Comparison of ENCODE assay signal across 8 cellular contexts in genomic region chr17:36591434-36592315, GRCh38. TPM values are rescaled to one million over a fixed set of nuclear protein-coding genes. Genes with fewer than 3 reads are reported as not detected.
DNase-seq lines count a peak whose midpoint lies in the region; ATAC-seq, FAIRE-seq and TF ChIP-seq lines count a peak whose summit lies in the region.

TSS of gene DHRS11 (plus strand) at chr17:36591879. CDS start at chr17:36592010, 131 bp downstream.

- H3K27me3 Mint-ChIP-seq in activated T-helper 17 cell treated with anti-CD3 and anti-CD28 coated beads, Interleukin-2, amount 50 U/mL, for 72 hours, result no peaks in the 10 kb centered on the region
- H3K27me3 Mint-ChIP-seq in natural killer cell (ENCODE audit: low read depth in 2 of 2), result peaks cover 0 to 5% of the 10 kb centered on the region in 2 donors
- H3K27me3 Mint-ChIP-seq in stimulated activated memory B cell treated with anti-CD40 and anti-IgM and Interleukin-4, amounts not matched to agents 10 μg/mL and 1 μg/mL and 100 μg/mL, for 72 hours, result no peaks in the 10 kb centered on the region

- ATAC-seq in GM21381 (IDR thresholded peaks at IDR 0.05; ENCODE audit: unreplicated experiment) (peak; percentile 86), natural killer cell (peak; percentile 93 to 96 (median 94))
- peak; percentile 98 for ATAC-seq in activated T-helper 17 cell treated with anti-CD3 and anti-CD28 coated beads, Interleukin-2, amount 50 U/mL, for 72 hours (replicated peaks)
- ATAC-seq in stimulated activated memory B cell treated with anti-CD40 and anti-IgM and Interleukin-4, amounts not matched to agents 10 μg/mL and 1 μg/mL and 100 μg/mL, for 72 hours, result peak; percentile 96

- H3K36me3 Mint-ChIP-seq in activated T-helper 17 cell treated with anti-CD3 and anti-CD28 coated beads, Interleukin-2, amount 50 U/mL, for 72 hours (ENCODE audit: low read depth), result peaks cover 40% of the 10 kb centered on the region
- H3K36me3 Mint-ChIP-seq in natural killer cell, result no peaks in the 10 kb centered on the region
- peaks cover 11% of the 10 kb centered on the region for H3K36me3 Mint-ChIP-seq in stimulated activated memory B cell treated with anti-CD40 and anti-IgM and Interleukin-4, amounts not matched to agents 10 μg/mL and 1 μg/mL and 100 μg/mL, for 72 hours

- H3K9me3 Mint-ChIP-seq in activated T-helper 17 cell treated with anti-CD3 and anti-CD28 coated beads, Interleukin-2, amount 50 U/mL, for 72 hours, result no peaks in the 10 kb centered on the region
- no peaks in the 10 kb centered on the region for H3K9me3 Mint-ChIP-seq in natural killer cell
- H3K9me3 Mint-ChIP-seq in stimulated activated memory B cell treated with anti-CD40 and anti-IgM and Interleukin-4, amounts not matched to agents 10 μg/mL and 1 μg/mL and 100 μg/mL, for 72 hours, result no peaks in the 10 kb centered on the region

- TF ChIP-seq CTCF in fibroblast of mammary gland (conservative IDR thresholded peaks at IDR 0.05; ENCODE audit: control insufficient read depth, insufficient read depth, low read depth, low read length) (no peak), natural killer cell (IDR thresholded peaks at IDR 0.05) (no peak)

- peak; percentile 15; the same call in 1 of the 2 replicates for TF ChIP-seq RAD21 in Ishikawa (IDR thresholded peaks at IDR 0.05; ENCODE audit: low read depth)

- H3K4me3 Mint-ChIP-seq in activated T-helper 17 cell treated with anti-CD3 and anti-CD28 coated beads, Interleukin-2, amount 50 U/mL, for 72 hours, result peak within 1 kb of the TSS; percentile 72
- peak within 1 kb of the TSS; percentile 75 for H3K4me3 Mint-ChIP-seq in natural killer cell
- H3K4me3 Mint-ChIP-seq in stimulated activated memory B cell treated with anti-CD40 and anti-IgM and Interleukin-4, amounts not matched to agents 10 μg/mL and 1 μg/mL and 100 μg/mL, for 72 hours, result peak within 1 kb of the TSS; percentile 82

- H3K4me1 Mint-ChIP-seq in activated T-helper 17 cell treated with anti-CD3 and anti-CD28 coated beads, Interleukin-2, amount 50 U/mL, for 72 hours, result peaks cover 15% of the 10 kb centered on the region
- H3K4me1 Mint-ChIP-seq in natural killer cell, result peaks cover 9 to 31% of the 10 kb centered on the region in 2 donors
- peaks cover 29% of the 10 kb centered on the region for H3K4me1 Mint-ChIP-seq in stimulated activated memory B cell treated with anti-CD40 and anti-IgM and Interleukin-4, amounts not matched to agents 10 μg/mL and 1 μg/mL and 100 μg/mL, for 72 hours

- DNase-seq in Caki2 (ENCODE audit: low read depth) (peak; percentile 62), RCC 7860 (ENCODE audit: low spot score) (peak; percentile 51), fibroblast of mammary gland (ENCODE audit: low read depth) (peak; percentile 59), natural killer cell (peak; percentile 66)

- intact Hi-C loops in natural killer cell (cut with micrococcal nuclease), result no loop called here

- no peak for TF ChIP-seq EP300 in Ishikawa (IDR thresholded peaks at IDR 0.05; ENCODE audit: borderline replicate concordance)

- no peak for FAIRE-seq in RCC 7860 (lab: Jason Lieb, UNC)

- H3K27ac Mint-ChIP-seq in activated T-helper 17 cell treated with anti-CD3 and anti-CD28 coated beads, Interleukin-2, amount 50 U/mL, for 72 hours, result peak within 1 kb of the TSS; percentile 75
- peak within 1 kb of the TSS; percentile 67 to 86 for H3K27ac Mint-ChIP-seq in natural killer cell
- H3K27ac Mint-ChIP-seq in stimulated activated memory B cell treated with anti-CD40 and anti-IgM and Interleukin-4, amounts not matched to agents 10 μg/mL and 1 μg/mL and 100 μg/mL, for 72 hours, result peak within 1 kb of the TSS; percentile 26

- peak within 1 kb of the TSS; percentile 57 for H3K4me3 ChIP-seq in fibroblast of mammary gland (ENCODE audit: control insufficient read depth, low read depth, low read length)

- in situ Hi-C loops in Caki2 (cut with HindIII; ENCODE audit: low pct_unique_long_range_greater_than_20kb, low sequenced_read_pairs), result no loop called here

TF ChIP-seq in Ishikawa, 13 proteins besides CTCF, POLR2A, EP300 and RAD21:
- TF ChIP-seq FOXM1 (IDR thresholded peaks at IDR 0.05; ENCODE audit: borderline replicate concordance, low read depth) (no peak), YY1 (IDR thresholded peaks at IDR 0.05; ENCODE audit: low read depth) (peak; percentile 20; the same call in 1 of the 2 replicates), EGR1 (IDR thresholded peaks at IDR 0.05) (0 out of 2 replicates have a peak, but pooled peaks have one; percentile 4), CREB1 (IDR thresholded peaks at IDR 0.05; ENCODE audit: low read depth) (no peak), TAF1 (IDR thresholded peaks at IDR 0.05; ENCODE audit: low read depth) (peak; percentile 50; the same call in 1 of the 2 replicates), ZBTB7A (IDR thresholded peaks at IDR 0.05; ENCODE audit: low read depth) (peak; percentile 25; the same call in 1 of the 2 replicates)
TF ChIP-seq in Ishikawa: peak in this region for 4.

RNA-seq across cellular contexts. Expression of gene DHRS11, which starts in this region (rescaled TPM):
- 27.8 and 38.1 TPM in 2 replicates for total RNA-seq in Caki2 (2014; rRNA removed; shearing (Covaris generic); ENCODE audit: low replicate concordance)
- 1 to 10 TPM; 3.8 to 6.4 TPM for total RNA-seq in activated T-helper 17 cell treated with anti-CD3 and anti-CD28 coated beads, Interleukin-2, amount 50 U/mL, for 72 hours
- 1 to 10 TPM; 2.7 to 6.0 (median 4.9) TPM for total RNA-seq in natural killer cell

Comparison
In these comparisons a context has a peak if more than half of its experiments do, and no peak if none do; other contexts are left out.
1. Peak in every context shown above with its lines: DNase-seq, ATAC-seq and H3K4me3 ChIP-seq.
2. H3K27ac Mint-ChIP-seq: peak in every context shown above with its lines; median percentile 76 in natural killer cell; 75 in activated T-helper 17 cell treated with anti-CD3 and anti-CD28 coated beads, Interleukin-2, amount 50 U/mL, for 72 hours; 26 in stimulated activated memory B cell treated with anti-CD40 and anti-IgM and Interleukin-4, amounts not matched to agents 10 μg/mL and 1 μg/mL and 100 μg/mL, for 72 hours.